Comparison of ENCODE assay signal across 33 cellular contexts in genomic region chr10:129560355-129560754, GRCh38.
"Had no signal": no experiment of that assay in that cellular context is flagged by ENCODE, and none has a peak within 500 bp of the region (broad histone marks: within the 10 kb centered on the region; RNA-seq: fewer than 3 reads in every experiment).

No MANE protein-coding gene starts in this region.

- DNase-seq: activated CD4-positive, alpha-beta memory T cell treated with anti-CD3 and anti-CD28 coated beads, Interleukin-2, amount 10 ng/mL, durations not matched to agents 7 days and 5 days; activated CD4-positive, alpha-beta T cell treated with anti-CD3 and anti-CD28 coated beads for 1 hour; activated CD4-positive, alpha-beta T cell treated with anti-CD3 and anti-CD28 coated beads for 36 hours; activated CD4-positive, alpha-beta T cell treated with anti-CD3 and anti-CD28 coated beads for 48 hours; activated CD4-positive, alpha-beta T cell treated with anti-CD3 and anti-CD28 coated beads, Interleukin-2, amount 10 ng/mL, durations not matched to agents 7 days and 5 days; activated CD4-positive, alpha-beta T cell treated with anti-CD3 and anti-CD28 coated beads, Interleukin-2, amount 50 U/mL, for 48 hours; activated CD4-positive, CD25-positive, alpha-beta regulatory T cell; activated CD8-positive, alpha-beta memory T cell treated with anti-CD3 and anti-CD28 coated beads for 24 hours; activated CD8-positive, alpha-beta memory T cell treated with anti-CD3 and anti-CD28 coated beads, Interleukin-2, amount 10 ng/mL, durations not matched to agents 7 days and 5 days; activated CD8-positive, alpha-beta memory T cell treated with anti-CD3 and anti-CD28 coated beads, Interleukin-2, amount 50 U/mL, for 48 hours; activated CD8-positive, alpha-beta T cell treated with anti-CD3 and anti-CD28 coated beads, Interleukin-2, amount 10 ng/mL, durations not matched to agents 7 days and 5 days; activated effector memory CD4-positive, alpha-beta T cell treated with Interleukin-2 at 50 U/mL for 16 hours; activated gamma-delta T cell; activated naive CD4-positive, alpha-beta T cell treated with anti-CD3 and anti-CD28 coated beads, Interleukin-2, amount 10 ng/mL, durations not matched to agents 7 days and 5 days; activated naive CD4-positive, alpha-beta T cell treated with Interleukin-2 at 50 U/mL for 16 hours; activated naive CD8-positive, alpha-beta T cell treated with anti-CD3 and anti-CD28 coated beads, Interleukin-2, amount 10 ng/mL, durations not matched to agents 7 days and 5 days; activated naive CD8-positive, alpha-beta T cell treated with anti-CD3 and anti-CD28 coated beads, Interleukin-2, amount 50 U/mL, for 24 hours; activated T-cell treated with anti-CD3 and anti-CD28 coated beads, Interleukin-2, amount 50 U/mL, for 24 hours; activated T-cell treated with anti-CD3 and anti-CD28 coated beads, Interleukin-2, amount 50 U/mL, for 48 hours; amygdala; anterior cingulate cortex; caudate nucleus; SW 1271; T-helper 1 cell; T-helper 2 cell; T-helper 9 cell; WERI-Rb-1 had no signal

- ATAC-seq: activated CD4-positive, alpha-beta T cell treated with anti-CD3 and anti-CD28 coated beads for 36 hours; activated CD4-positive, CD25-positive, alpha-beta regulatory T cell treated with anti-CD3 and anti-CD28 coated beads, Interleukin-2, amount 50 U/mL, for 24 hours; activated CD8-positive, alpha-beta memory T cell treated with anti-CD3 and anti-CD28 coated beads, Interleukin-2, amount 10 ng/mL, durations not matched to agents 7 days and 5 days; activated CD8-positive, alpha-beta T cell treated with anti-CD3 and anti-CD28 coated beads, Interleukin-2, amount 10 ng/mL, durations not matched to agents 7 days and 5 days; activated naive CD8-positive, alpha-beta T cell treated with anti-CD3 and anti-CD28 coated beads, Interleukin-2, amount 50 U/mL, for 24 hours; WTC11 had no signal

- H3K27me3 ChIP-seq: ascending aorta, cardiac muscle cell had no signal

- H3K9me3 ChIP-seq: ascending aorta had no signal

- H3K27ac ChIP-seq: ascending aorta, cardiac muscle cell, WERI-Rb-1 had no signal

- H3K4me1 ChIP-seq: ascending aorta had no signal

- H3K4me3 ChIP-seq: ascending aorta, cardiac muscle cell had no signal

- FAIRE-seq: bronchial epithelial cell, TTC549 had no signal

- H3K36me3 ChIP-seq: ascending aorta, cardiac muscle cell, WERI-Rb-1 had no signal
